Comparison of ENCODE assay signal across 6 cellular contexts in genomic region chr17:75876190-75876937, GRCh38. TPM values are rescaled to one million over a fixed set of nuclear protein-coding genes. Genes with fewer than 3 reads are reported as not detected.
DNase-seq lines count a peak whose midpoint lies in the region; ATAC-seq lines count a peak whose summit lies in the region.

No MANE protein-coding gene starts in this region.

- H3K4me3 Mint-ChIP-seq in activated T-cell treated with anti-CD3 and anti-CD28 coated beads, Interleukin-2, amount 50 U/mL, for 4 hours: peak overlapping the region; percentile 82

- peak overlapping the region; percentile 84 to 99 for H3K9ac ChIP-seq in stomach smooth muscle (ENCODE audit: low read length in 2 of 2)

- no peaks in the 10 kb centered on the region for H3K9me3 Mint-ChIP-seq in activated T-cell treated with anti-CD3 and anti-CD28 coated beads, Interleukin-2, amount 50 U/mL, for 4 hours

- peak overlapping the region; percentile 70 to 88 for H3K4me3 ChIP-seq in stomach smooth muscle (ENCODE audit: low read length in 2 of 2)

- H3K27ac ChIP-seq in stomach smooth muscle (ENCODE audit: low read length): peak overlapping the region; percentile 93

- DNase-seq in M059J (ENCODE audit: low read depth) (peak; percentile 32), islet precursor cell (peak; percentile 85)
- DNase-seq in activated T-cell treated with anti-CD3 and anti-CD28 coated beads, Interleukin-2, amount 50 U/mL, for 4 hours: peak; percentile 68

- H3K9me3 ChIP-seq in stomach smooth muscle (ENCODE audit: control insufficient read depth in 2 of 2, low read length in 2 of 2): no peaks in the 10 kb centered on the region

- ATAC-seq in activated T-cell treated with anti-CD3 and anti-CD28 coated beads, Interleukin-2, amount 50 U/mL, for 4 hours: peak; percentile 45 to 51
- no peak for ATAC-seq in HG02884 (IDR thresholded peaks at IDR 0.05; ENCODE audit: unreplicated experiment)
- no peak for ATAC-seq in HG03378 (IDR thresholded peaks at IDR 0.05; ENCODE audit: unreplicated experiment)

- H3K4me1 Mint-ChIP-seq in activated T-cell treated with anti-CD3 and anti-CD28 coated beads, Interleukin-2, amount 50 U/mL, for 4 hours (ENCODE audit: low read depth): peaks cover 42% of the 10 kb centered on the region

- no peaks in the 10 kb centered on the region for H3K27me3 ChIP-seq in stomach smooth muscle (ENCODE audit: control insufficient read depth in 1 of 2, insufficient read depth in 2 of 2, low read length in 2 of 2)

- peaks cover 1% of the 10 kb centered on the region for H3K27me3 Mint-ChIP-seq in activated T-cell treated with anti-CD3 and anti-CD28 coated beads, Interleukin-2, amount 50 U/mL, for 4 hours (ENCODE audit: low read depth)

- H3K36me3 ChIP-seq in stomach smooth muscle (ENCODE audit: control insufficient read depth in 2 of 2, insufficient read depth in 2 of 2, low read length in 2 of 2): peaks cover 4 to 12% of the 10 kb centered on the region in 2 donors

- no peaks in the 10 kb centered on the region for H3K36me3 Mint-ChIP-seq in activated T-cell treated with anti-CD3 and anti-CD28 coated beads, Interleukin-2, amount 50 U/mL, for 4 hours (ENCODE audit: insufficient read depth)

- H3K4me1 ChIP-seq in stomach smooth muscle (ENCODE audit: control insufficient read depth, insufficient read depth, low read length): peaks cover 57% of the 10 kb centered on the region

RNA-seq across cellular contexts. Expression of gene TRIM47, which starts 2.0 kb away (rescaled TPM):
- 3.8 and 6.6 TPM in 2 replicates for total RNA-seq in M059J (2014; rRNA removed; shearing (Covaris generic))
- 10 to 100 TPM; 12.8 to 18.1 (median 14.5) TPM for total RNA-seq in activated T-cell treated with anti-CD3 and anti-CD28 coated beads, Interleukin-2, amount 50 U/mL, for 4 hours

RNA-seq across cellular contexts. Expression of gene TRIM65, which starts 20.4 kb away (rescaled TPM):
- total RNA-seq in M059J (2014; rRNA removed; shearing (Covaris generic)): 6.4 and 11.1 TPM in 2 replicates
- 10 to 100 TPM; 35.3 to 46.9 (median 43.7) TPM for total RNA-seq in activated T-cell treated with anti-CD3 and anti-CD28 coated beads, Interleukin-2, amount 50 U/mL, for 4 hours

RNA-seq across cellular contexts. Expression of gene WBP2, which starts 21.2 kb away (rescaled TPM):
- 32.5 and 35.8 TPM in 2 replicates for total RNA-seq in M059J (2014; rRNA removed; shearing (Covaris generic))
- total RNA-seq in activated T-cell treated with anti-CD3 and anti-CD28 coated beads, Interleukin-2, amount 50 U/mL, for 4 hours: 10 to 100 TPM; 31.0 to 47.8 (median 44.5) TPM

RNA-seq across cellular contexts. Expression of gene MRPL38, which starts 28.3 kb away (rescaled TPM):
- total RNA-seq in M059J (2014; rRNA removed; shearing (Covaris generic)): 30.3 and 39.4 TPM in 2 replicates
- total RNA-seq in activated T-cell treated with anti-CD3 and anti-CD28 coated beads, Interleukin-2, amount 50 U/mL, for 4 hours: 100 to 1,000 TPM; 203 to 227 (median 218) TPM

RNA-seq across cellular contexts. Expression of gene UNC13D, which starts 32.2 kb away (rescaled TPM):
- total RNA-seq in M059J (2014; rRNA removed; shearing (Covaris generic)): 0.07 TPM in 1 of 2 replicates, not detected in the other
- total RNA-seq in activated T-cell treated with anti-CD3 and anti-CD28 coated beads, Interleukin-2, amount 50 U/mL, for 4 hours: 100 to 1,000 TPM; 122 to 146 (median 124) TPM

Comparison
In these comparisons a context has a peak if more than half of its experiments do, and no peak if none do; other contexts are left out.
1. DNase-seq: peak in every context shown above with its lines; median percentile 85 in islet precursor cell; 68 in activated T-cell treated with anti-CD3 and anti-CD28 coated beads, Interleukin-2, amount 50 U/mL, for 4 hours; 32 in M059J.
2. ATAC-seq: peak in activated T-cell treated with anti-CD3 and anti-CD28 coated beads, Interleukin-2, amount 50 U/mL, for 4 hours (2 of 2); none in HG02884 (single experiment) and HG03378 (single experiment).